In the genomic region with DNA sequence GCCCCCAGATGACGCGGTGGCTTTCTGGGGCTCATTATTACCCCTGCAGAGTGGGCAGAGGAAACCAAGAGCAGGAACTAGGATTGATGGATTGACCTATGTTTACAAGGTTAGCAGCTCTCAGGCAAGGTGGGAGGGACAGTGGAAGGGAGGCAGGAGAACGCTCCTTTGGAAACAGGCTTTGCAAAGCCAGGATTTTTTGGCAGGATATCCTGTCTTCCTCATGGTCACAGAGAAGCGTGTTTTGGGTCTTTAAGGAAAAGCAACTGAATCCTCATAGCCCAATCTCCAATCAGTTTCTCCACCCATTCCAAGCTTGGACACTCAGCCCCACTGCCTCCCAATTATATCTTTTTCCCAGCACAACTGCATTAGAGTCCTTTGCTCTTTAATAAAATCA, we compare ENCODE assay signal across 17 cellular contexts.
DNase-seq lines count a peak whose midpoint lies in the region; ATAC-seq and TF ChIP-seq lines count a peak whose summit lies in the region.
"Had no signal": no experiment of that assay in that cellular context is flagged by ENCODE, and none has a peak within 500 bp of the region (broad histone marks: within the 10 kb centered on the region; RNA-seq: fewer than 3 reads in every experiment).

No MANE protein-coding gene starts in this region.

- H3K36me3 ChIP-seq in HCT116 (ENCODE audit: control insufficient read depth in 1 of 2, insufficient read depth in 2 of 2, low read length in 2 of 2) (no peaks in the 10 kb centered on the region), PC-3 (ENCODE audit: low read depth, low read length) (no peaks in the 10 kb centered on the region), iPS-18a (ENCODE audit: control insufficient read depth, low read depth, low read length) (no peaks in the 10 kb centered on the region), smooth muscle cell (ENCODE audit: low read depth) (no peaks in the 10 kb centered on the region)
- H3K36me3 ChIP-seq: cardiac muscle cell, SJCRH30, tibial artery had no signal

- peak overlapping the region; percentile 9 for H3K9ac ChIP-seq in HCT116 (ENCODE audit: low read length)
- no peak overlapping the region for H3K9ac ChIP-seq in PC-3 (ENCODE audit: low read length)
- peak overlapping the region; percentile 57 for H3K9ac ChIP-seq in iPS-18a (ENCODE audit: low read length)
- H3K9ac ChIP-seq in smooth muscle cell (ENCODE audit: low read depth), result no peak overlapping the region

- ATAC-seq in HCT116 (no peak), PC-3 (no peak), HG02852 (IDR thresholded peaks at IDR 0.05; ENCODE audit: unreplicated experiment) (no peak), GM19324 (IDR thresholded peaks at IDR 0.05; ENCODE audit: low FRiP score, unreplicated experiment) (no peak)
- ATAC-seq: naive thymus-derived CD4-positive, alpha-beta T cell; Panc1 had no signal

- no peaks in the 10 kb centered on the region for H4K20me1 ChIP-seq in HCT116 (ENCODE audit: insufficient read depth)
- H4K20me1 ChIP-seq in PC-3 (ENCODE audit: low read length), result no peaks in the 10 kb centered on the region
- no peaks in the 10 kb centered on the region for H4K20me1 ChIP-seq in smooth muscle cell (ENCODE audit: low read depth)

- 75% methylated on average over 4 of the region's 4 CpGs for WGBS in smooth muscle cell (ENCODE audit: low lambda C conversion rate)

- BruUV-seq in HCT116 (replicated peaks; lab: Mats Ljungman, UMichigan) (no TSS peak), PC-3 (replicated peaks; lab: Mats Ljungman, UMichigan) (no TSS peak)

- H3K4me1 ChIP-seq in HCT116 (ENCODE audit: control insufficient read depth in 1 of 2, insufficient read depth in 2 of 2, low read length in 2 of 2) (peaks cover 38 to 49% of the 10 kb centered on the region in 2 experiments), PC-3 (ENCODE audit: insufficient read depth, low read length) (peaks cover 17% of the 10 kb centered on the region), iPS-18a (ENCODE audit: control insufficient read depth, low read depth, low read length) (peaks cover 47% of the 10 kb centered on the region), smooth muscle cell (ENCODE audit: low read depth) (peaks cover 35% of the 10 kb centered on the region)
- H3K4me1 ChIP-seq: SJCRH30 had no signal

- H3K27me3 ChIP-seq in HCT116 (ENCODE audit: insufficient read depth, low read length) (no peaks in the 10 kb centered on the region), PC-3 (ENCODE audit: low read length) (no peaks in the 10 kb centered on the region), iPS-18a (ENCODE audit: control insufficient read depth, insufficient read depth, low read length) (peaks cover 29% of the 10 kb centered on the region), smooth muscle cell (ENCODE audit: low read depth) (peaks cover 14% of the 10 kb centered on the region)
- H3K27me3 ChIP-seq: SJCRH30 had no signal

- peaks cover 59% of the 10 kb centered on the region for H3K79me2 ChIP-seq in HCT116 (ENCODE audit: insufficient read depth, low read length)
- peaks cover 7% of the 10 kb centered on the region; the same call in 1 of the 2 replicates for H3K79me2 ChIP-seq in PC-3 (ENCODE audit: low read length)
- H3K79me2 ChIP-seq in smooth muscle cell (ENCODE audit: low read depth), result peaks cover 6% of the 10 kb centered on the region

- no peak for DNase-seq in HCT116 (ENCODE audit: low read depth, low spot score)
- DNase-seq in PC-3, result no peak
- no peak for DNase-seq in smooth muscle cell (lab: John Stamatoyannopoulos, UW; ENCODE audit: unreplicated experiment)
- DNase-seq in NCI-H1417 treated with DMSO at 0.1 percent for 48 hours (lab: John Stamatoyannopoulos, UW), result no peak
- DNase-seq: DMS79 treated with DMSO at 0.1 percent for 48 hours; kidney glomerular epithelial cell; NCI-H1930; NCI-H345; SJCRH30; stimulated activated naive B cell treated with anti-CD40 and anti-IgM and Interleukin-4, amounts not matched to agents 10 μg/mL and 1 μg/mL and 100 μg/mL, for 72 hours; tibial artery had no signal

- H3K4me2 ChIP-seq in HCT116 (ENCODE audit: low read length) (peak overlapping the region; percentile 71), PC-3 (ENCODE audit: low read length) (peak overlapping the region; percentile 47; the same call in 1 of the 2 replicates), smooth muscle cell (peak overlapping the region; percentile 60)

- no peak overlapping the region; a peak in 1 of 4 replicates for H3K4me3 ChIP-seq in HCT116 (replicated peaks in 1 of 2; ENCODE audit: low read depth in 1 of 2, low read length in 2 of 2)
- no peak overlapping the region for H3K4me3 ChIP-seq in PC-3 (ENCODE audit: low read length)
- peak overlapping the region; percentile 43 for H3K4me3 ChIP-seq in iPS-18a (ENCODE audit: low read length)
- no peak overlapping the region for H3K4me3 ChIP-seq in smooth muscle cell
- H3K4me3 ChIP-seq: cardiac muscle cell, SJCRH30, tibial artery had no signal

- intact Hi-C loops in HCT116 (cut with micrococcal nuclease), result no loop called here
- intact Hi-C loops in PC-3 (cut with micrococcal nuclease), result no loop called here

- CTCF ChIA-PET in HCT116 (lab: Charles Lee), result interaction anchor here (0.7 to 1.4 kb wide), 2 partner anchors 10 to 27 kb away, joined by 3 to 5 read pairs; no protein-coding TSS in a partner anchor
- CTCF ChIA-PET in PC-3 (lab: Charles Lee), result no interaction called here

- H3F3A ChIP-seq in PC-3 (ENCODE audit: low read length, unreplicated experiment), result no peaks in the 10 kb centered on the region
- H3F3A ChIP-seq in smooth muscle cell (ENCODE audit: low read depth), result peaks cover 11% of the 10 kb centered on the region

- H3K9me3 ChIP-seq in HCT116 (ENCODE audit: control insufficient read depth in 1 of 2, insufficient read depth in 1 of 2, low read depth in 1 of 2, low read length in 2 of 2) (no peaks in the 10 kb centered on the region), PC-3 (ENCODE audit: low read length) (no peaks in the 10 kb centered on the region), iPS-18a (ENCODE audit: control insufficient read depth, low read depth, low read length) (no peaks in the 10 kb centered on the region), smooth muscle cell (replicated peaks; ENCODE audit: low read depth) (no peaks in the 10 kb centered on the region)
- H3K9me3 ChIP-seq: SJCRH30, tibial artery had no signal

- TF ChIP-seq POLR2A in HCT116 (IDR thresholded peaks at IDR 0.05; ENCODE audit: borderline replicate concordance, extremely low read depth, insufficient read depth, insufficient read length), result no peak

- no peak overlapping the region for H2AFZ ChIP-seq in HCT116 (ENCODE audit: low read depth, low read length, poor library complexity, severe bottlenecking)
- H2AFZ ChIP-seq in PC-3 (ENCODE audit: low read length), result peak overlapping the region; percentile 52; the same call in 1 of the 2 replicates
- no peak overlapping the region for H2AFZ ChIP-seq in smooth muscle cell (ENCODE audit: low read depth)

- no peaks in the 10 kb centered on the region for H3K9me2 ChIP-seq in HCT116 (ENCODE audit: insufficient read depth)
- H3K9me2 ChIP-seq in PC-3 (replicated peaks; ENCODE audit: low read length), result no peaks in the 10 kb centered on the region

- no peak for TF ChIP-seq RAD21 in HCT116 (IDR thresholded peaks at IDR 0.05; ENCODE audit: low read depth)

- RAD21 ChIA-PET in HCT116 (lab: Charles Lee; ENCODE audit: low non-redundant PET in 1 of 2, low total read pairs in 2 of 2, uncharacterized antibody in 2 of 2, unreplicated experiment in 2 of 2), result no interaction called here

- POLR2A ChIA-PET in HCT116 (lab: Charles Lee), result no interaction called here
- POLR2A ChIA-PET in PC-3 (lab: Charles Lee; ENCODE audit: unreplicated experiment), result no interaction called here

- TF ChIP-seq CTCF in HCT116 (IDR thresholded peaks at IDR 0.05 in 2 of 3, conservative IDR thresholded peaks at IDR 0.05 in 1 of 3; ENCODE audit: borderline replicate concordance in 1 of 3, insufficient read depth in 1 of 3, low read depth in 2 of 3, low read length in 2 of 3) (no peak), PC-3 (conservative IDR thresholded peaks at IDR 0.05; ENCODE audit: low read depth, low read length) (no peak), smooth muscle cell (IDR thresholded peaks at IDR 0.05; ENCODE audit: borderline replicate concordance, insufficient read depth, poor library complexity, severe bottlenecking) (no peak)

- peak overlapping the region; percentile 57; the same call in 1 of the 2 replicates for H3K27ac ChIP-seq in HCT116 (ENCODE audit: low read depth, low read length)
- no peak overlapping the region for H3K27ac ChIP-seq in PC-3 (ENCODE audit: low read length)
- H3K27ac ChIP-seq in iPS-18a (ENCODE audit: low read length), result no peak overlapping the region
- H3K27ac ChIP-seq in smooth muscle cell (ENCODE audit: low read depth), result peak overlapping the region; percentile 9
- H3K27ac ChIP-seq: cardiac muscle cell, SJCRH30, tibial artery had no signal

TF ChIP-seq in HCT116, 20 proteins besides CTCF, POLR2A, EP300 and RAD21:
- TF ChIP-seq EZH2phosphoT487 (IDR thresholded peaks at IDR 0.05; ENCODE audit: borderline replicate concordance), result no peak
- no peak for TF ChIP-seq SIN3A (IDR thresholded peaks at IDR 0.05; ENCODE audit: low read depth)
- no peak for TF ChIP-seq EZH2 (IDR thresholded peaks at IDR 0.05)
- TF ChIP-seq, protein P1, sequence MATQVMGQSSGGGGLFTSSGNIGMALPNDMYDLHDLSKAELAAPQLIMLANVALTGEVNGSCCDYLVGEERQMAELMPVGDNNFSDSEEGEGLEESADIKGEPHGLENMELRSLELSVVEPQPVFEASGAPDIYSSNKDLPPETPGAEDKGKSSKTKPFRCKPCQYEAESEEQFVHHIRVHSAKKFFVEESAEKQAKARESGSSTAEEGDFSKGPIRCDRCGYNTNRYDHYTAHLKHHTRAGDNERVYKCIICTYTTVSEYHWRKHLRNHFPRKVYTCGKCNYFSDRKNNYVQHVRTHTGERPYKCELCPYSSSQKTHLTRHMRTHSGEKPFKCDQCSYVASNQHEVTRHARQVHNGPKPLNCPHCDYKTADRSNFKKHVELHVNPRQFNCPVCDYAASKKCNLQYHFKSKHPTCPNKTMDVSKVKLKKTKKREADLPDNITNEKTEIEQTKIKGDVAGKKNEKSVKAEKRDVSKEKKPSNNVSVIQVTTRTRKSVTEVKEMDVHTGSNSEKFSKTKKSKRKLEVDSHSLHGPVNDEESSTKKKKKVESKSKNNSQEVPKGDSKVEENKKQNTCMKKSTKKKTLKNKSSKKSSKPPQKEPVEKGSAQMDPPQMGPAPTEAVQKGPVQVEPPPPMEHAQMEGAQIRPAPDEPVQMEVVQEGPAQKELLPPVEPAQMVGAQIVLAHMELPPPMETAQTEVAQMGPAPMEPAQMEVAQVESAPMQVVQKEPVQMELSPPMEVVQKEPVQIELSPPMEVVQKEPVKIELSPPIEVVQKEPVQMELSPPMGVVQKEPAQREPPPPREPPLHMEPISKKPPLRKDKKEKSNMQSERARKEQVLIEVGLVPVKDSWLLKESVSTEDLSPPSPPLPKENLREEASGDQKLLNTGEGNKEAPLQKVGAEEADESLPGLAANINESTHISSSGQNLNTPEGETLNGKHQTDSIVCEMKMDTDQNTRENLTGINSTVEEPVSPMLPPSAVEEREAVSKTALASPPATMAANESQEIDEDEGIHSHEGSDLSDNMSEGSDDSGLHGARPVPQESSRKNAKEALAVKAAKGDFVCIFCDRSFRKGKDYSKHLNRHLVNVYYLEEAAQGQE (IDR thresholded peaks at IDR 0.05; ENCODE audit: low read depth), result no peak

Comparison
In these comparisons a context has a peak if more than half of its experiments do, and no peak if none do; other contexts are left out.
1. H3K27ac ChIP-seq: peak in HCT116 (single experiment) and smooth muscle cell (single experiment); none in PC-3 (single experiment) and iPS-18a (single experiment).
2. H3K9ac ChIP-seq: peak in HCT116 (single experiment) and iPS-18a (single experiment); none in PC-3 (single experiment) and smooth muscle cell (single experiment).
3. Peak in every context shown above with its lines, with median percentiles within 50 percentile points of each other: H3K4me2 ChIP-seq.